Comparison of ENCODE assay signal across 8 cellular contexts in genomic region chr9:21974542-21975409, GRCh38. TPM values are rescaled to one million over a fixed set of nuclear protein-coding genes. Genes with fewer than 3 reads are reported as not detected.
DNase-seq lines count a peak whose midpoint lies in the region; ATAC-seq and TF ChIP-seq lines count a peak whose summit lies in the region.

No MANE protein-coding gene starts in this region.

- peaks cover 71% of the 10 kb centered on the region for H3K27me3 Mint-ChIP-seq in activated CD4-positive, alpha-beta memory T cell treated with anti-CD3 and anti-CD28 coated beads for 36 hours
- peaks cover 94% of the 10 kb centered on the region for H3K27me3 Mint-ChIP-seq in neural progenitor cell (ENCODE audit: insufficient read depth, low read depth)

- H3K4me3 ChIP-seq in GM12875 (ENCODE audit: low read depth, low read length) (peak overlapping the region; percentile 57), HFF-Myc (replicated peaks; ENCODE audit: low read depth, low read length) (peak overlapping the region; percentile 57), fibroblast of mammary gland (ENCODE audit: control insufficient read depth, low read depth, low read length) (peak overlapping the region; percentile 60), neural progenitor cell (peak overlapping the region; percentile 45)

- no peak overlapping the region for H3K9ac ChIP-seq in neural progenitor cell

- CTCF ChIA-PET in activated CD4-positive, alpha-beta memory T cell treated with anti-CD3 and anti-CD28 coated beads for 36 hours (lab: Charles Lee): interaction anchor here (1.4 kb wide), 1 partner anchor 145 kb away, joined by 3 read pairs; no protein-coding TSS in a partner anchor

- no peaks in the 10 kb centered on the region for H3K79me2 ChIP-seq in neural progenitor cell (ENCODE audit: low read depth)

- POLR2A ChIA-PET in activated CD4-positive, alpha-beta memory T cell treated with anti-CD3 and anti-CD28 coated beads for 36 hours (lab: Charles Lee): no interaction called here

- H3K36me3 Mint-ChIP-seq in activated CD4-positive, alpha-beta memory T cell treated with anti-CD3 and anti-CD28 coated beads for 36 hours: no peaks in the 10 kb centered on the region
- H3K36me3 Mint-ChIP-seq in neural progenitor cell: no peaks in the 10 kb centered on the region

- DNase-seq in HFF-Myc (ENCODE audit: extremely low read depth, low read depth): no peak
- DNase-seq in NCI-H2029 treated with DMSO at 0.1 percent for 48 hours (lab: John Stamatoyannopoulos, UW): peak; percentile 66
- DNase-seq in activated CD4-positive, alpha-beta memory T cell treated with anti-CD3 and anti-CD28 coated beads for 36 hours: peak; percentile 70
- peak; percentile 49 for DNase-seq in fibroblast of mammary gland (ENCODE audit: low read depth)
- peak; percentile 88 for DNase-seq in neural progenitor cell (ENCODE audit: low spot score)
- no peak for DNase-seq in activated CD4-positive, CD25-positive, alpha-beta regulatory T cell (lab: John Stamatoyannopoulos, UW)

- no peak overlapping the region for H3K27ac ChIP-seq in neural progenitor cell

- peaks cover 100% of the 10 kb centered on the region for H3K27me3 ChIP-seq in neural progenitor cell

- no peaks in the 10 kb centered on the region for H3K4me1 ChIP-seq in neural progenitor cell

- intact Hi-C loops in activated CD4-positive, alpha-beta memory T cell treated with anti-CD3 and anti-CD28 coated beads for 36 hours (cut with micrococcal nuclease): loop anchor here (1.0 to 10.0 kb wide), 4 partner anchors 20 to 1850 kb away; partner anchors contain the start of genes CDKN2A, CDKN2B-AS1 and ELAVL2

- peaks cover 70% of the 10 kb centered on the region for H4K20me1 ChIP-seq in neural progenitor cell (ENCODE audit: low read depth)

- no peak overlapping the region for H3K27ac Mint-ChIP-seq in activated CD4-positive, alpha-beta memory T cell treated with anti-CD3 and anti-CD28 coated beads for 36 hours
- no peak overlapping the region for H3K27ac Mint-ChIP-seq in neural progenitor cell

- H2AFZ ChIP-seq in neural progenitor cell (replicated peaks): peak overlapping the region; percentile 79

- no peaks in the 10 kb centered on the region for H3K36me3 ChIP-seq in neural progenitor cell

- H3K9me3 Mint-ChIP-seq in activated CD4-positive, alpha-beta memory T cell treated with anti-CD3 and anti-CD28 coated beads for 36 hours: no peaks in the 10 kb centered on the region
- H3K9me3 Mint-ChIP-seq in neural progenitor cell: peaks cover 4% of the 10 kb centered on the region

- no peak for ATAC-seq in GM18858 (IDR thresholded peaks at IDR 0.05; ENCODE audit: unreplicated experiment)

- peaks cover 31% of the 10 kb centered on the region for H3F3A ChIP-seq in neural progenitor cell (ENCODE audit: low read depth)

- H3K4me1 Mint-ChIP-seq in activated CD4-positive, alpha-beta memory T cell treated with anti-CD3 and anti-CD28 coated beads for 36 hours (ENCODE audit: low read depth): peaks cover 13% of the 10 kb centered on the region
- peaks cover 15% of the 10 kb centered on the region for H3K4me1 Mint-ChIP-seq in neural progenitor cell

- peak overlapping the region; percentile 82 for H3K4me2 ChIP-seq in neural progenitor cell

- H3K4me3 Mint-ChIP-seq in activated CD4-positive, alpha-beta memory T cell treated with anti-CD3 and anti-CD28 coated beads for 36 hours: peak overlapping the region; percentile 75
- peak overlapping the region; percentile 84 for H3K4me3 Mint-ChIP-seq in neural progenitor cell

- H3K9me3 ChIP-seq in neural progenitor cell (ENCODE audit: low read depth): no peaks in the 10 kb centered on the region

- TF ChIP-seq CTCF in GM12875 (IDR thresholded peaks at IDR 0.05; ENCODE audit: borderline replicate concordance, insufficient read depth, low read depth, low read length): no peak
- TF ChIP-seq CTCF in HFF-Myc (IDR thresholded peaks at IDR 0.05; ENCODE audit: low read depth, low read length, missing control alignments): no peak
- no peak for TF ChIP-seq CTCF in fibroblast of mammary gland (conservative IDR thresholded peaks at IDR 0.05; ENCODE audit: control insufficient read depth, insufficient read depth, low read depth, low read length)
- TF ChIP-seq CTCF in neural progenitor cell (IDR thresholded peaks at IDR 0.05): no peak

RNA-seq across cellular contexts. Expression of gene CDKN2A, which starts 19.4 kb away (rescaled TPM):
- 1 to 10 TPM; 3.9 TPM for total RNA-seq in activated CD4-positive, alpha-beta memory T cell treated with anti-CD3 and anti-CD28 coated beads for 36 hours
- not detected in 2 replicates for total RNA-seq in neural progenitor cell (ENCODE audit: low replicate concordance)

RNA-seq across cellular contexts. Expression of gene CDKN2B-AS1, which starts 19.8 kb away (rescaled TPM):
- total RNA-seq in activated CD4-positive, alpha-beta memory T cell treated with anti-CD3 and anti-CD28 coated beads for 36 hours: under 1 TPM; 0.59 to 0.87 TPM
- total RNA-seq in neural progenitor cell (ENCODE audit: low replicate concordance): not detected in 2 replicates

RNA-seq across cellular contexts. Expression of gene CDKN2B, which starts 34.3 kb away (rescaled TPM):
- total RNA-seq in activated CD4-positive, alpha-beta memory T cell treated with anti-CD3 and anti-CD28 coated beads for 36 hours: under 1 TPM; 0.05 to 0.10 TPM
- total RNA-seq in neural progenitor cell (ENCODE audit: low replicate concordance): 0.06 and 0.07 TPM in 2 replicates

Comparison
In these comparisons a context has a peak if more than half of its experiments do, and no peak if none do; other contexts are left out.
1. DNase-seq: peak in NCI-H2029 treated with DMSO at 0.1 percent for 48 hours (single experiment), activated CD4-positive, alpha-beta memory T cell treated with anti-CD3 and anti-CD28 coated beads for 36 hours (single experiment), fibroblast of mammary gland (single experiment) and neural progenitor cell (single experiment); none in HFF-Myc (single experiment) and activated CD4-positive, CD25-positive, alpha-beta regulatory T cell (0 of 4).
2. Peak in every context shown above with its lines, with median percentiles within 50 percentile points of each other: H3K4me3 ChIP-seq.